ENCODE assay signal across 8 cellular contexts in genomic region chr7:159321278-159321677, GRCh38.
"Had no signal": no experiment of that assay in that cellular context is flagged by ENCODE, and none has a peak within 500 bp of the region (broad histone marks: within the 10 kb centered on the region; RNA-seq: fewer than 3 reads in every experiment).

No MANE protein-coding gene starts in this region.

- H3K4me3 Mint-ChIP-seq: GM23338, H9, HFFc6 had no signal

- DNase-seq: GOT3, H7, H9, HCEC 1CT had no signal

- H3K27ac ChIP-seq: GM23248 had no signal

- H3K27ac Mint-ChIP-seq: GM23338, H9, HFFc6 had no signal

- H3K4me1 Mint-ChIP-seq: GM23338, H9 had no signal

- ATAC-seq: GM23338, HCT116 had no signal
